Comparison of ENCODE assay signal across 18 cellular contexts in genomic region chr1:33265780-33266605, GRCh38. TPM values are rescaled to one million over a fixed set of nuclear protein-coding genes. Genes with fewer than 3 reads are reported as not detected.
A peak's percentile ranks its signal among the peaks of the same experiment; 100 is the strongest.
DNase-seq lines count a peak whose midpoint lies in the region; ATAC-seq, FAIRE-seq and TF ChIP-seq lines count a peak whose summit lies in the region.
"Had no signal": no experiment of that assay in that cellular context is flagged by ENCODE, and none has a peak within 500 bp of the region (broad histone marks: within the 10 kb centered on the region; RNA-seq: fewer than 3 reads in every experiment).

No MANE protein-coding gene starts in this region.

- TF ChIP-seq POLR2A in IMR-90 (IDR thresholded peaks at IDR 0.05; ENCODE audit: low read depth, low read length) (no peak), H1 (IDR thresholded peaks at IDR 0.05; ENCODE audit: control extremely low read depth in 1 of 2, low read depth in 2 of 2, low read length in 2 of 2) (no peak)

- H3K36me3 ChIP-seq in HEK293 (ENCODE audit: control insufficient read depth in 2 of 2, insufficient read depth in 1 of 2, low read length in 2 of 2), result peaks cover 0 to 10% of the 10 kb centered on the region in 2 experiments; a peak in 1 of 3 replicates
- peaks cover 19% of the 10 kb centered on the region for H3K36me3 ChIP-seq in IMR-90 (ENCODE audit: control insufficient read depth, insufficient read depth, low read length)
- peaks cover 0 to 8% (median 0%) of the 10 kb centered on the region in 4 experiments; a peak in 2 of 8 replicates for H3K36me3 ChIP-seq in H1 (ENCODE audit: control insufficient read depth in 2 of 4, insufficient read depth in 4 of 4, low read length in 3 of 4)
- H3K36me3 ChIP-seq in small intestine (ENCODE audit: control insufficient read depth in 2 of 2, insufficient read depth in 2 of 2, low read length in 2 of 2), result no peaks in the 10 kb centered on the region
- H3K36me3 ChIP-seq: BE2C had no signal

- H4K8ac ChIP-seq in IMR-90 (ENCODE audit: low read depth in 2 of 2, low read length in 2 of 2) (no peak overlapping the region), H1 (ENCODE audit: extremely low read depth, insufficient read depth, low read length) (peak overlapping the region; percentile 30; the same call in 1 of the 2 replicates)

- in situ Hi-C loops in IMR-90 (cut with MboI; ENCODE audit: low sequenced_read_pairs), result no loop called here

- H3K9ac ChIP-seq in IMR-90 (ENCODE audit: low read depth, low read length) (no peak overlapping the region), H1 (replicated peaks in 1 of 4; ENCODE audit: extremely low read depth in 1 of 4, low read depth in 3 of 4, low read length in 3 of 4) (no peak overlapping the region)
- H3K9ac ChIP-seq: GM23248 had no signal

- H2BK5ac ChIP-seq in IMR-90 (ENCODE audit: low read depth, low read length, poor library complexity, severe bottlenecking) (no peak overlapping the region), H1 (ENCODE audit: low read depth, low read length) (no peak overlapping the region)

- H3K23me2 ChIP-seq in H1 (ENCODE audit: low read depth, low read length), result no peaks in the 10 kb centered on the region; the same call in 1 of the 2 replicates

- 0 out of 3 replicates have a peak overlapping the region, but pooled peaks have one; percentile 13 for H2BK15ac ChIP-seq in IMR-90 (ENCODE audit: low read depth, low read length)
- no peak overlapping the region for H2BK15ac ChIP-seq in H1 (ENCODE audit: low read length)

- H3K9me3 ChIP-seq in HEK293 (ENCODE audit: control insufficient read depth, insufficient read depth, low read depth, low read length) (no peaks in the 10 kb centered on the region), IMR-90 (ENCODE audit: control insufficient read depth, insufficient read depth, low read length) (no peaks in the 10 kb centered on the region), H1 (ENCODE audit: insufficient read depth in 2 of 2, low read depth in 1 of 2, low read length in 1 of 2) (no peaks in the 10 kb centered on the region), small intestine (ENCODE audit: control insufficient read depth, low read depth) (no peaks in the 10 kb centered on the region)
- H3K9me3 ChIP-seq: A549, BE2C had no signal

- peak overlapping the region in 2 of 3 experiments; percentile 34 to 41 for H3K27ac Mint-ChIP-seq in nephron

- 92% methylated on average over 4 of the region's 10 CpGs; no CpG with 5 or more reads in 1 of the 2 experiments for WGBS in IMR-90 (ENCODE audit: extremely low coverage in 2 of 2, insufficient read length in 1 of 2), 2 experiments
- WGBS in H1 (ENCODE audit: extremely low coverage in 1 of 2, insufficient coverage in 1 of 2, insufficient read length in 1 of 2, insufficient replicate concordance in 2 of 2, low coverage in 1 of 2, low lambda C conversion rate in 2 of 2, missing lambda C conversion rate in 1 of 2), 2 experiments, result 86% methylated on average over 10 of the region's 10 CpGs; no CpG with 5 or more reads in 1 of the 2 experiments
- 82 to 88% (median 85%) methylated on average over 10 of the region's 10 CpGs for WGBS in small intestine, 3 donors

- DNase-seq in IMR-90 (no peak), H1 (ENCODE audit: low read depth in 1 of 2, low spot score in 2 of 2) (no peak), small intestine (no peak), NCI-H446 (lab: John Stamatoyannopoulos, UW) (no peak)
- DNase-seq: BE2C; CD4-positive, alpha-beta memory T cell; DMS79; GM23248; H7 had no signal

- H2BK20ac ChIP-seq in IMR-90 (ENCODE audit: low read depth, low read length) (no peak overlapping the region), H1 (ENCODE audit: low read length) (no peak overlapping the region)

- POLR2A ChIA-PET in HEK293 (lab: Yijun Ruan, JAX) (interaction anchor here (0.6 to 1.2 kb wide), 3 partner anchors 9 to 236 kb away, joined by 3 read pairs; no protein-coding TSS in a partner anchor), IMR-90 (lab: Charles Lee; ENCODE audit: unreplicated experiment) (no interaction called here), H1 (lab: Charles Lee; ENCODE audit: partially characterized antibody) (interaction anchor here (1.1 kb wide), 2 partner anchors 8 kb away, joined by 3 read pairs; no protein-coding TSS in a partner anchor)

- H3K56ac ChIP-seq in IMR-90 (ENCODE audit: extremely low read depth, insufficient read depth, low read length), result no peak overlapping the region
- H3K56ac ChIP-seq in H1 (replicated peaks; ENCODE audit: insufficient read length, low read depth, low read length), result no peak overlapping the region

- H3K27ac ChIP-seq in HEK293 (ENCODE audit: extremely low read depth, low read depth, low read length) (no peak overlapping the region), IMR-90 (ENCODE audit: insufficient read depth, low read length) (no peak overlapping the region), H1 (ENCODE audit: low read depth, low read length) (no peak overlapping the region), small intestine (ENCODE audit: low read depth in 1 of 2, low read length in 1 of 2) (no peak overlapping the region)
- H3K27ac ChIP-seq: A549, C4-2B, GM23248 had no signal

- no peaks in the 10 kb centered on the region for H3K9me3 Mint-ChIP-seq in nephron
- H3K9me3 Mint-ChIP-seq: CD4-positive, alpha-beta memory T cell had no signal

- no peak overlapping the region for H3K4me3 Mint-ChIP-seq in nephron
- H3K4me3 Mint-ChIP-seq: CD4-positive, alpha-beta memory T cell had no signal

- no peak overlapping the region for H3K4me3 ChIP-seq in HEK293 (ENCODE audit: low read depth, low read length)
- no peak overlapping the region for H3K4me3 ChIP-seq in IMR-90 (ENCODE audit: insufficient read depth, low read depth, low read length)
- no peak overlapping the region for H3K4me3 ChIP-seq in H1 (ENCODE audit: extremely low read depth in 1 of 4, insufficient read depth in 2 of 4, low read depth in 3 of 4, low read length in 4 of 4)
- H3K4me3 ChIP-seq in small intestine (ENCODE audit: low read depth in 1 of 2, low read length in 2 of 2), result no peak overlapping the region
- H3K4me3 ChIP-seq: A549, GM12878, GM23248 had no signal

- peaks cover 69% of the 10 kb centered on the region for H3K4me1 Mint-ChIP-seq in nephron

- no peak overlapping the region for H3K18ac ChIP-seq in IMR-90 (ENCODE audit: low read depth, low read length)
- no peak overlapping the region for H3K18ac ChIP-seq in H1 (ENCODE audit: extremely low read depth, low read length)

- H2BK12ac ChIP-seq in H1 (ENCODE audit: low read depth, low read length), result no peak overlapping the region

- CTCF ChIA-PET in HEK293 (lab: Yijun Ruan, JAX) (interaction anchor here (0.9 to 1.7 kb wide), 2 partner anchors 30 to 205 kb away, joined by 3 to 7 read pairs; no protein-coding TSS in a partner anchor), IMR-90 (lab: Yijun Ruan, JAX) (no interaction called here), H1 (lab: Charles Lee; ENCODE audit: partially characterized antibody) (interaction anchor here (0.7 to 2.3 kb wide), 3 partner anchors 17 to 32 kb away, joined by 3 to 8 read pairs (median 4); no protein-coding TSS in a partner anchor)

- H3K4me1 ChIP-seq in HEK293 (ENCODE audit: control insufficient read depth, insufficient read depth, low read length) (no peaks in the 10 kb centered on the region), IMR-90 (ENCODE audit: control insufficient read depth, insufficient read depth, low read length) (peaks cover 2% of the 10 kb centered on the region; the same call in 1 of the 2 replicates), H1 (replicated peaks in 1 of 4; ENCODE audit: control insufficient read depth in 3 of 4, insufficient read depth in 4 of 4, low read length in 3 of 4) (peaks cover 0 to 2% (median 0%) of the 10 kb centered on the region in 4 experiments; a peak in 1 of 7 replicates), small intestine (ENCODE audit: control insufficient read depth in 2 of 2, insufficient read depth in 1 of 2, low read depth in 1 of 2, low read length in 1 of 2) (no peaks in the 10 kb centered on the region)
- H3K4me1 ChIP-seq: A549, BE2C had no signal

- H4K5ac ChIP-seq in IMR-90 (ENCODE audit: low read depth, low read length), result no peak overlapping the region
- no peak overlapping the region for H4K5ac ChIP-seq in H1 (ENCODE audit: insufficient read length, low read depth, low read length)

- H4K91ac ChIP-seq in IMR-90 (ENCODE audit: insufficient read depth, low read depth, low read length) (no peak overlapping the region), H1 (replicated peaks; ENCODE audit: insufficient read length, low read length) (no peak overlapping the region)

- H3K4ac ChIP-seq in IMR-90 (ENCODE audit: low read depth, low read length) (no peak overlapping the region), H1 (replicated peaks; ENCODE audit: insufficient read length, low read depth, low read length) (no peak overlapping the region)

- no peaks in the 10 kb centered on the region for H3K27me3 ChIP-seq in IMR-90 (ENCODE audit: control insufficient read depth, insufficient read depth, low read length)
- no peaks in the 10 kb centered on the region; a peak in 1 of 7 replicates for H3K27me3 ChIP-seq in H1 (replicated peaks in 1 of 4; ENCODE audit: control insufficient read depth in 3 of 4, extremely low read depth in 1 of 4, insufficient read depth in 3 of 4, low read length in 3 of 4)
- no peaks in the 10 kb centered on the region for H3K27me3 ChIP-seq in small intestine (ENCODE audit: control insufficient read depth in 2 of 2, insufficient read depth in 2 of 2, low read length in 2 of 2)
- H3K27me3 ChIP-seq: BE2C had no signal

- H3K14ac ChIP-seq in IMR-90 (replicated peaks; ENCODE audit: low read depth, low read length) (no peak overlapping the region), H1 (ENCODE audit: insufficient read length) (no peak overlapping the region)

- dilution Hi-C loops in IMR-90 (cut with HindIII; ENCODE audit: low sequenced_read_pairs, unreplicated experiment), result no loop called here

- no peak for TF ChIP-seq RAD21 in IMR-90 (IDR thresholded peaks at IDR 0.05; ENCODE audit: low read length)
- no peak for TF ChIP-seq RAD21 in H1 (IDR thresholded peaks at IDR 0.05 in 1 of 2, conservative IDR thresholded peaks at IDR 0.05 in 1 of 2; ENCODE audit: low read depth in 2 of 2, low read length in 2 of 2)

- no peak overlapping the region for H2BK120ac ChIP-seq in IMR-90 (ENCODE audit: low read depth, low read length)
- no peak overlapping the region for H2BK120ac ChIP-seq in H1 (replicated peaks; ENCODE audit: low read depth, low read length)

- peaks cover 29% of the 10 kb centered on the region for H3K9me1 ChIP-seq in IMR-90 (ENCODE audit: insufficient read depth, low read length)

- no peak for TF ChIP-seq EP300 in H1 (IDR thresholded peaks at IDR 0.05; ENCODE audit: borderline replicate concordance in 1 of 2, low read depth in 2 of 2, low read length in 2 of 2)

- H2AFZ ChIP-seq in IMR-90 (replicated peaks; ENCODE audit: low read length, poor library complexity) (no peak overlapping the region), H1 (ENCODE audit: low read length) (no peak overlapping the region)
- H2AFZ ChIP-seq: GM23248 had no signal

- no peaks in the 10 kb centered on the region for H3K27me3 Mint-ChIP-seq in nephron (ENCODE audit: low read depth)
- H3K27me3 Mint-ChIP-seq: CD4-positive, alpha-beta memory T cell had no signal

- H4K20me1 ChIP-seq in IMR-90 (ENCODE audit: insufficient read depth, low read length), result peaks cover 53% of the 10 kb centered on the region
- peaks cover 5 to 16% of the 10 kb centered on the region in 2 experiments for H4K20me1 ChIP-seq in H1 (replicated peaks in 1 of 2; ENCODE audit: control insufficient read depth in 1 of 2, insufficient read depth in 2 of 2, low read length in 2 of 2)

- TF ChIP-seq CTCF in HEK293 (tag by site-specific recombination; IDR thresholded peaks at IDR 0.05), result no peak
- no peak for TF ChIP-seq CTCF in IMR-90 (conservative IDR thresholded peaks at IDR 0.05; ENCODE audit: low read depth, low read length)
- TF ChIP-seq CTCF in H1 (IDR thresholded peaks at IDR 0.05; ENCODE audit: control extremely low read depth in 1 of 3, insufficient read depth in 1 of 3, low read depth in 1 of 3, low read length in 3 of 3), result no peak
- TF ChIP-seq CTCF in nephron (IDR thresholded peaks at IDR 0.05; ENCODE audit: unreplicated experiment in 3 of 3), result no peak

- intact Hi-C loops in IMR-90 (cut with micrococcal nuclease), result no loop called here

- H3K79me2 ChIP-seq in H1 (ENCODE audit: control insufficient read depth in 1 of 2, insufficient read depth in 2 of 2, low read length in 2 of 2), result peaks cover 0 to 20% of the 10 kb centered on the region in 2 experiments; a peak in 2 of 4 replicates

- ATAC-seq in IMR-90 (ENCODE audit: low read depth) (no peak), HG03378 (IDR thresholded peaks at IDR 0.05; ENCODE audit: unreplicated experiment) (no peak)
- ATAC-seq: A549, GM12878 had no signal

- no peak overlapping the region for H2AK9ac ChIP-seq in IMR-90 (replicated peaks; ENCODE audit: low read depth, low read length, poor library complexity)

- H3K23ac ChIP-seq in IMR-90 (ENCODE audit: low read depth, low read length) (no peak overlapping the region), H1 (ENCODE audit: insufficient read length) (no peak overlapping the region)

- no TSS peak for BruUV-seq in IMR-90 (replicated peaks; lab: Mats Ljungman, UMichigan)

- no peak overlapping the region for H3K4me2 ChIP-seq in IMR-90 (ENCODE audit: low read depth, low read length)
- H3K4me2 ChIP-seq in H1 (ENCODE audit: insufficient read depth in 1 of 2, low read depth in 2 of 2, low read length in 2 of 2), result no peak overlapping the region
- H3K4me2 ChIP-seq: A549 had no signal

- FAIRE-seq in H1 (lab: Jason Lieb, UNC) (no peak), small intestine (lab: Jason Lieb, UNC) (no peak)
- FAIRE-seq: A549, GM12878, GM18507 had no signal

- peaks cover 26% of the 10 kb centered on the region for H3K36me3 Mint-ChIP-seq in nephron (ENCODE audit: low read depth)

- H3K79me1 ChIP-seq in IMR-90 (ENCODE audit: low read depth in 1 of 2, low read length in 2 of 2) (peaks cover 39 to 84% of the 10 kb centered on the region in 2 experiments), H1 (ENCODE audit: low read depth, low read length) (peaks cover 20% of the 10 kb centered on the region)

- H2AK5ac ChIP-seq in IMR-90 (ENCODE audit: low read depth, low read length) (no peak overlapping the region; the same call in 1 of the 2 replicates), H1 (ENCODE audit: low read depth, low read length) (no peak overlapping the region)

RNA-seq across cellular contexts. Expression of gene ZNF362, which starts 9.7 kb away (rescaled TPM):
- total RNA-seq in IMR-90 (2012; rRNA removed), result 5.3 and 5.7 TPM in 2 replicates
- polyA plus RNA-seq in IMR-90 (2012; rRNA removed) (12.9 and 14.2 TPM in 2 replicates), H1 (2011; rRNA removed) (24.2 and 40.4 TPM in 2 replicates), small intestine (10 to 100 TPM in 1 of 3 donors, 1 to 10 TPM in 2; 3.1 to 10.6 (median 5.7) TPM)
- 14.6 and 19.8 TPM in 2 replicates for polyA plus RNA-seq in IMR-90 (2012; cell fraction: cytosol; rRNA removed)
- polyA plus RNA-seq in IMR-90 (2012; cell fraction: nucleus; rRNA removed; ENCODE audit: low replicate concordance), result 21.2 and 50.4 TPM in 2 replicates
- total RNA-seq in H1 (2021; fragmentation: NEBNext Ultra II Directional; extraction: Animal tissue kit (Norgen Biotek cat#: 25700)), result 27.8 and 30.0 TPM in 2 replicates
- polyA plus RNA-seq in H1 (2011; cell fraction: cytosol; rRNA removed), result 16.1 TPM
- polyA plus RNA-seq in H1 (2011; cell fraction: nucleus; rRNA removed), result 24.6 TPM
- polyA plus RNA-seq in H1 (2012, experiment 1 of 2), result 15.4 to 21.7 TPM (median 18.6 TPM) in 4 replicates
- 16.3 TPM for polyA plus RNA-seq in H1 (2012, experiment 2 of 2)
- polyA plus RNA-seq in H1 (2013, experiment 1 of 2), result 20.9 TPM
- polyA plus RNA-seq in H1 (2013, experiment 2 of 2), result 20.1 TPM
- 14.9 and 19.7 TPM in 2 replicates for polyA minus RNA-seq in H1 (2011; rRNA and poly(A)+ RNA removed)
- 17.6 TPM for polyA minus RNA-seq in H1 (2011; cell fraction: cytosol; rRNA and poly(A)+ RNA removed)
- polyA minus RNA-seq in H1 (2011; cell fraction: nucleus; rRNA and poly(A)+ RNA removed), result 17.4 TPM

RNA-seq across cellular contexts. Expression of gene A3GALT2, which starts 54.9 kb away (rescaled TPM):
- total RNA-seq in IMR-90 (2012; rRNA removed), result not detected in 2 replicates
- not detected in 2 replicates for polyA plus RNA-seq in IMR-90 (2012; rRNA removed)
- polyA plus RNA-seq in IMR-90 (2012; cell fraction: cytosol; rRNA removed), result not detected in 2 replicates
- polyA plus RNA-seq in IMR-90 (2012; cell fraction: nucleus; rRNA removed; ENCODE audit: low replicate concordance), result 0.23 and 1.2 TPM in 2 replicates
- not detected in 2 replicates for total RNA-seq in H1 (2021; fragmentation: NEBNext Ultra II Directional; extraction: Animal tissue kit (Norgen Biotek cat#: 25700))
- polyA plus RNA-seq in H1 (2011; rRNA removed), result not detected in 2 replicates
- polyA plus RNA-seq in H1 (2011; cell fraction: cytosol; rRNA removed), result not detected
- not detected for polyA plus RNA-seq in H1 (2011; cell fraction: nucleus; rRNA removed)
- polyA plus RNA-seq in H1 (2012, experiment 1 of 2), result not detected in 4 replicates
- polyA plus RNA-seq in H1 (2012, experiment 2 of 2), result not detected
- not detected for polyA plus RNA-seq in H1 (2013, experiment 1 of 2)
- polyA plus RNA-seq in H1 (2013, experiment 2 of 2), result not detected
- not detected in 2 replicates for polyA minus RNA-seq in H1 (2011; rRNA and poly(A)+ RNA removed)
- polyA minus RNA-seq in H1 (2011; cell fraction: cytosol; rRNA and poly(A)+ RNA removed), result not detected
- not detected for polyA minus RNA-seq in H1 (2011; cell fraction: nucleus; rRNA and poly(A)+ RNA removed)
- polyA plus RNA-seq in small intestine, result not detected
- total RNA-seq: CD4-positive, alpha-beta memory T cell; G401; GM12878; GM23248; H7 had no signal
- polyA plus RNA-seq: A549; AG04450; CD4-positive, alpha-beta memory T cell; GM12878; GM23248 had no signal
